Comparison of ENCODE assay signal across 1 cellular context in the genomic region with DNA sequence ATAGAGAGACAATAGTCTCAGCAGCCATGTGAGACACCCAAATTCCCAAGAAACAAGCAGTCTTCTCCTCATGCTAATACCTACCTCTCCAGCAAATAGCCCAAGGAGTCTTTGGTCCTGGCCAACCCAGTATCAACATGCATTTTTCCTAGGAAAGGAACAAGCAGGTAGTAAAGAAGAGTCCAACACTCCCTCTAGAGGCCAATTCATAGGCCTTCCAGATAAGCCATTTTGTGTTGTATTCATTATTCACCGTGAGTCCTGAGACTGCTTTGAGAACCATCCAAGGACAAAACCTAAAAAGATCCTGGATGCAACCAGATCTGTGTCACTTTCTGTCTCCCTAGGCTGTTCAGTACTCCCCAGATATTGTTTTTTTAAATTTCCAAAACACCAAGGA.
TF ChIP-seq lines count a peak whose summit lies in the region.

No MANE protein-coding gene starts in this region.

TF ChIP-seq in HepG2, 621 proteins besides CTCF, POLR2A, EP300 and RAD21 (continued from another document):
- TF ChIP-seq HNF4A (CRISPR knock-in tag; IDR thresholded peaks at IDR 0.05) (no peak), ZNF232 (CRISPR knock-in tag; IDR thresholded peaks at IDR 0.05; ENCODE audit: borderline replicate concordance) (no peak), ZNF124 (CRISPR knock-in tag; IDR thresholded peaks at IDR 0.05) (no peak), ZFP90 (CRISPR knock-in tag; IDR thresholded peaks at IDR 0.05; ENCODE audit: borderline replicate concordance) (peak; percentile 85), ZNF282 (IDR thresholded peaks at IDR 0.05; ENCODE audit: partially characterized antibody) (no peak)
- TF ChIP-seq, protein P1, sequence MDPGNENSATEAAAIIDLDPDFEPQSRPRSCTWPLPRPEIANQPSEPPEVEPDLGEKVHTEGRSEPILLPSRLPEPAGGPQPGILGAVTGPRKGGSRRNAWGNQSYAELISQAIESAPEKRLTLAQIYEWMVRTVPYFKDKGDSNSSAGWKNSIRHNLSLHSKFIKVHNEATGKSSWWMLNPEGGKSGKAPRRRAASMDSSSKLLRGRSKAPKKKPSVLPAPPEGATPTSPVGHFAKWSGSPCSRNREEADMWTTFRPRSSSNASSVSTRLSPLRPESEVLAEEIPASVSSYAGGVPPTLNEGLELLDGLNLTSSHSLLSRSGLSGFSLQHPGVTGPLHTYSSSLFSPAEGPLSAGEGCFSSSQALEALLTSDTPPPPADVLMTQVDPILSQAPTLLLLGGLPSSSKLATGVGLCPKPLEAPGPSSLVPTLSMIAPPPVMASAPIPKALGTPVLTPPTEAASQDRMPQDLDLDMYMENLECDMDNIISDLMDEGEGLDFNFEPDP (CRISPR knock-in tag; conservative IDR thresholded peaks at IDR 0.05), result no peak
